Comparison of ENCODE assay signal across 7 cellular contexts in genomic region chr15:60591491-60592385, GRCh38.
DNase-seq lines count a peak whose midpoint lies in the region; ATAC-seq lines count a peak whose summit lies in the region.

No MANE protein-coding gene starts in this region.

- DNase-seq in HAP-1 (ENCODE audit: low spot score in 2 of 2) = peak in 1 of 2 experiments; percentile 64
- peak; percentile 36 for DNase-seq in MG63
- peak; percentile 41 for DNase-seq in activated gamma-delta T cell treated with Interleukin-2 at 50 U/mL for 16 hours
- peak; percentile 53 for DNase-seq in globus pallidus (ENCODE audit: low spot score)
- DNase-seq in occipital lobe (lab: John Stamatoyannopoulos, UW) = peak; percentile 36
- no peak for DNase-seq in epidermal melanocyte (ENCODE audit: insufficient read length, low spot score)

- in situ Hi-C loops in HAP-1 (cut with MboI; ENCODE audit: low sequenced_read_pairs) = loop anchor here (25.0 kb wide), 1 partner anchor 1246 kb away; no protein-coding TSS in a partner anchor

- H3K9me3 ChIP-seq in HAP-1 = no peaks in the 10 kb centered on the region
- H3K9me3 ChIP-seq in MG63 = no peaks in the 10 kb centered on the region

- peak overlapping the region; percentile 51 for H3K4me3 ChIP-seq in HAP-1
- peak overlapping the region; percentile 64 for H3K4me3 ChIP-seq in MG63

- no peaks in the 10 kb centered on the region for H3K36me3 ChIP-seq in HAP-1 (replicated peaks)
- no peaks in the 10 kb centered on the region for H3K36me3 ChIP-seq in MG63

- ATAC-seq in GM18499 (IDR thresholded peaks at IDR 0.05; ENCODE audit: insufficient read depth, unreplicated experiment) = peak; percentile 21

- peaks cover 28% of the 10 kb centered on the region for H3K4me1 ChIP-seq in HAP-1

- H3K27me3 ChIP-seq in HAP-1 (ENCODE audit: low read depth) = no peaks in the 10 kb centered on the region
- H3K27me3 ChIP-seq in MG63 = peaks cover 15% of the 10 kb centered on the region
